Comparison of ENCODE assay signal across 20 cellular contexts in the genomic region with DNA sequence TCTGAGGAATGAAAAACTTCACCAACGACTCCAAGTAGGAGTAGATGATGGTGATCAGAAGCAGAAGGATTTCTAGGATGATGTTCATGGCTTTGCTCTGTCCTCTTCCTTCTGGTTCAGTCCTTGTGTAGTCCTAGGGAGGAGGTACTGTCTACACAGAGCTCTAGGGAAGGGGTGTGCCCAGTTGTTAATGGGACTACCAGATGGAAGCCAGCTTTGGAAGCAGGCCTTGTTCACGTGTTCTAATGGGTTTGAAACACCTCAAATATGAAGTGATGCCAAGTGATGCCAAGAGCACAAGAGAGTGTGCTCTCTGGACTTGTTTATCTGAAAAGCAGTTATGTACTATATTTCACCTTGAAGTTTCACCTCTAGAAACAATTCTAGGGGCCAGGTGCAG. TPM values are rescaled to one million over a fixed set of nuclear protein-coding genes. Genes with fewer than 3 reads are reported as not detected.
"Had no signal": no experiment of that assay in that cellular context is flagged by ENCODE, and none has a peak within 500 bp of the region (broad histone marks: within the 10 kb centered on the region; RNA-seq: fewer than 3 reads in every experiment).

A gene with protein sequence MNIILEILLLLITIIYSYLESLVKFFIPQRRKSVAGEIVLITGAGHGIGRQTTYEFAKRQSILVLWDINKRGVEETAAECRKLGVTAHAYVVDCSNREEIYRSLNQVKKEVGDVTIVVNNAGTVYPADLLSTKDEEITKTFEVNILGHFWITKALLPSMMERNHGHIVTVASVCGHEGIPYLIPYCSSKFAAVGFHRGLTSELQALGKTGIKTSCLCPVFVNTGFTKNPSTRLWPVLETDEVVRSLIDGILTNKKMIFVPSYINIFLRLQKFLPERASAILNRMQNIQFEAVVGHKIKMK (minus strand): TSS at position 129 of the 400 bp plus-strand sequence. CDS start 41 bp downstream, at position 88.

- DNase-seq: activated CD4-positive, alpha-beta T cell treated with anti-CD3 and anti-CD28 coated beads, Interleukin-2, amount 10 ng/mL, durations not matched to agents 24 days and 14 days; activated CD4-positive, CD25-positive, alpha-beta regulatory T cell; activated CD8-positive, alpha-beta memory T cell treated with anti-CD3 and anti-CD28 coated beads, Interleukin-2, amount 50 U/mL, for 48 hours; activated CD8-positive, alpha-beta T cell treated with anti-CD3 and anti-CD28 coated beads, Interleukin-2, amount 10 ng/mL, durations not matched to agents 7 days and 5 days; activated naive CD8-positive, alpha-beta T cell treated with anti-CD3 and anti-CD28 coated beads for 36 hours; amygdala; caudate nucleus; left ventricle myocardium inferior; mesendoderm; natural killer cell; nucleus accumbens; posterior cingulate gyrus; retina; stimulated activated naive B cell treated with anti-CD40 and anti-IgM and Interleukin-4, amounts not matched to agents 10 μg/mL and 1 μg/mL and 100 μg/mL, for 72 hours; tibial artery had no signal

- H3K9me3 ChIP-seq: body of pancreas, left ventricle myocardium inferior, tibial artery had no signal

- H3K27ac Mint-ChIP-seq: activated CD4-positive, alpha-beta T cell treated with anti-CD3 and anti-CD28 coated beads, Interleukin-2, amount 10 ng/mL, durations not matched to agents 24 days and 14 days; activated CD8-positive, alpha-beta T cell treated with anti-CD3 and anti-CD28 coated beads, Interleukin-2, amount 10 ng/mL, durations not matched to agents 7 days and 5 days; activated naive CD8-positive, alpha-beta T cell treated with anti-CD3 and anti-CD28 coated beads for 36 hours; natural killer cell; stimulated activated naive B cell treated with anti-CD40 and anti-IgM and Interleukin-4, amounts not matched to agents 10 μg/mL and 1 μg/mL and 100 μg/mL, for 72 hours; T-helper 2 cell treated with Interferon-gamma antibody and Interleukin-4, amounts not matched to agents 5 μg/mL and 100 μg/mL, for 36 hours had no signal

- H3K27me3 ChIP-seq: body of pancreas, tibial artery had no signal

- H3K27ac ChIP-seq: body of pancreas, left ventricle myocardium inferior, tibial artery had no signal

- H3K36me3 ChIP-seq: left ventricle myocardium inferior, tibial artery had no signal

- H3K4me1 ChIP-seq: body of pancreas, left ventricle myocardium inferior, tibial artery had no signal

- H3K4me3 Mint-ChIP-seq: activated CD4-positive, alpha-beta T cell treated with anti-CD3 and anti-CD28 coated beads, Interleukin-2, amount 10 ng/mL, durations not matched to agents 24 days and 14 days; activated CD8-positive, alpha-beta T cell treated with anti-CD3 and anti-CD28 coated beads, Interleukin-2, amount 10 ng/mL, durations not matched to agents 7 days and 5 days; activated naive CD8-positive, alpha-beta T cell treated with anti-CD3 and anti-CD28 coated beads for 36 hours; natural killer cell; stimulated activated naive B cell treated with anti-CD40 and anti-IgM and Interleukin-4, amounts not matched to agents 10 μg/mL and 1 μg/mL and 100 μg/mL, for 72 hours; T-helper 2 cell treated with Interferon-gamma antibody and Interleukin-4, amounts not matched to agents 5 μg/mL and 100 μg/mL, for 36 hours had no signal

- H3K4me1 Mint-ChIP-seq: activated CD4-positive, alpha-beta T cell treated with anti-CD3 and anti-CD28 coated beads, Interleukin-2, amount 10 ng/mL, durations not matched to agents 24 days and 14 days; activated naive CD8-positive, alpha-beta T cell treated with anti-CD3 and anti-CD28 coated beads for 36 hours; natural killer cell; stimulated activated naive B cell treated with anti-CD40 and anti-IgM and Interleukin-4, amounts not matched to agents 10 μg/mL and 1 μg/mL and 100 μg/mL, for 72 hours had no signal

- H3K4me3 ChIP-seq: body of pancreas, left ventricle myocardium inferior, tibial artery had no signal

- H3K9me3 Mint-ChIP-seq: activated CD4-positive, alpha-beta T cell treated with anti-CD3 and anti-CD28 coated beads, Interleukin-2, amount 10 ng/mL, durations not matched to agents 24 days and 14 days; activated naive CD8-positive, alpha-beta T cell treated with anti-CD3 and anti-CD28 coated beads for 36 hours; natural killer cell; stimulated activated naive B cell treated with anti-CD40 and anti-IgM and Interleukin-4, amounts not matched to agents 10 μg/mL and 1 μg/mL and 100 μg/mL, for 72 hours; T-helper 2 cell treated with Interferon-gamma antibody and Interleukin-4, amounts not matched to agents 5 μg/mL and 100 μg/mL, for 36 hours had no signal

- H3K36me3 Mint-ChIP-seq: activated naive CD8-positive, alpha-beta T cell treated with anti-CD3 and anti-CD28 coated beads for 36 hours; natural killer cell; stimulated activated naive B cell treated with anti-CD40 and anti-IgM and Interleukin-4, amounts not matched to agents 10 μg/mL and 1 μg/mL and 100 μg/mL, for 72 hours had no signal

- H3K27me3 Mint-ChIP-seq: activated naive CD8-positive, alpha-beta T cell treated with anti-CD3 and anti-CD28 coated beads for 36 hours; stimulated activated naive B cell treated with anti-CD40 and anti-IgM and Interleukin-4, amounts not matched to agents 10 μg/mL and 1 μg/mL and 100 μg/mL, for 72 hours had no signal

- FAIRE-seq: colon, endometrium, islet of Langerhans had no signal

RNA-seq across cellular contexts. Expression of the gene that starts here (rescaled TPM):
- total RNA-seq: activated naive CD8-positive, alpha-beta T cell treated with anti-CD3 and anti-CD28 coated beads for 36 hours had no signal
